Comparison of ENCODE assay signal across 32 cellular contexts in genomic region chr16:88475037-88475436, GRCh38.
"Had no signal": no experiment of that assay in that cellular context is flagged by ENCODE, and none has a peak within 500 bp of the region (broad histone marks: within the 10 kb centered on the region; RNA-seq: fewer than 3 reads in every experiment).

No MANE protein-coding gene starts in this region.

- ATAC-seq: activated CD8-positive, alpha-beta memory T cell treated with anti-CD3 and anti-CD28 coated beads, Interleukin-2, amount 10 ng/mL, durations not matched to agents 7 days and 5 days; activated naive CD8-positive, alpha-beta T cell treated with anti-CD3 and anti-CD28 coated beads, Interleukin-2, amount 50 U/mL, for 24 hours; Right ventricle myocardium inferior; SK-N-SH treated with all-trans-retinoic acid at 6 μM for 48 hours; T-cell had no signal

- H3K27me3 Mint-ChIP-seq: activated B cell treated with CpG ODN at 0.5 μM for 24 hours; activated CD4-positive, alpha-beta memory T cell treated with anti-CD3 and anti-CD28 coated beads, Interleukin-2, amount 10 ng/mL, durations not matched to agents 7 days and 5 days; activated CD8-positive, alpha-beta memory T cell treated with anti-CD3 and anti-CD28 coated beads, Interleukin-2, amount 10 ng/mL, durations not matched to agents 7 days and 5 days; activated naive CD8-positive, alpha-beta T cell; activated naive CD8-positive, alpha-beta T cell treated with anti-CD3 and anti-CD28 coated beads, Interleukin-2, amount 50 U/mL, for 24 hours; brain; T-cell had no signal

- H3K4me3 Mint-ChIP-seq: activated B cell treated with CpG ODN at 0.5 μM for 24 hours; activated CD4-positive, alpha-beta memory T cell treated with anti-CD3 and anti-CD28 coated beads, Interleukin-2, amount 10 ng/mL, durations not matched to agents 7 days and 5 days; activated CD8-positive, alpha-beta memory T cell treated with anti-CD3 and anti-CD28 coated beads, Interleukin-2, amount 10 ng/mL, durations not matched to agents 7 days and 5 days; activated naive CD4-positive, alpha-beta T cell treated with anti-CD3 and anti-CD28 coated beads, Interleukin-2, amount 10 ng/mL, durations not matched to agents 7 days and 5 days; activated naive CD8-positive, alpha-beta T cell; activated naive CD8-positive, alpha-beta T cell treated with anti-CD3 and anti-CD28 coated beads, Interleukin-2, amount 50 U/mL, for 24 hours; brain; T-cell had no signal

- H3K36me3 Mint-ChIP-seq: activated CD8-positive, alpha-beta memory T cell treated with anti-CD3 and anti-CD28 coated beads, Interleukin-2, amount 10 ng/mL, durations not matched to agents 7 days and 5 days; activated naive CD4-positive, alpha-beta T cell treated with anti-CD3 and anti-CD28 coated beads, Interleukin-2, amount 10 ng/mL, durations not matched to agents 7 days and 5 days; activated naive CD8-positive, alpha-beta T cell; brain; T-cell had no signal

- H3K27ac Mint-ChIP-seq: activated B cell treated with CpG ODN at 0.5 μM for 24 hours; activated CD4-positive, alpha-beta memory T cell treated with anti-CD3 and anti-CD28 coated beads, Interleukin-2, amount 10 ng/mL, durations not matched to agents 7 days and 5 days; activated CD8-positive, alpha-beta memory T cell treated with anti-CD3 and anti-CD28 coated beads, Interleukin-2, amount 10 ng/mL, durations not matched to agents 7 days and 5 days; activated naive CD4-positive, alpha-beta T cell treated with anti-CD3 and anti-CD28 coated beads, Interleukin-2, amount 10 ng/mL, durations not matched to agents 7 days and 5 days; activated naive CD8-positive, alpha-beta T cell treated with anti-CD3 and anti-CD28 coated beads, Interleukin-2, amount 50 U/mL, for 24 hours; T-cell had no signal

- H3K9me3 Mint-ChIP-seq: activated B cell treated with CpG ODN at 0.5 μM for 24 hours; activated CD4-positive, alpha-beta memory T cell treated with anti-CD3 and anti-CD28 coated beads, Interleukin-2, amount 10 ng/mL, durations not matched to agents 7 days and 5 days; activated naive CD4-positive, alpha-beta T cell treated with anti-CD3 and anti-CD28 coated beads, Interleukin-2, amount 10 ng/mL, durations not matched to agents 7 days and 5 days; activated naive CD8-positive, alpha-beta T cell treated with anti-CD3 and anti-CD28 coated beads, Interleukin-2, amount 50 U/mL, for 24 hours; brain; T-cell had no signal

- DNase-seq: activated B cell treated with CpG ODN at 0.5 μM for 24 hours; activated CD4-positive, alpha-beta memory T cell treated with anti-CD3 and anti-CD28 coated beads, Interleukin-2, amount 10 ng/mL, durations not matched to agents 7 days and 5 days; activated CD4-positive, alpha-beta T cell treated with anti-CD3 and anti-CD28 coated beads for 4 hours; activated CD4-positive, CD25-positive, alpha-beta regulatory T cell treated with anti-CD3 and anti-CD28 coated beads, Interleukin-2, amount 50 U/mL, for 72 hours; activated CD8-positive, alpha-beta memory T cell treated with anti-CD3 and anti-CD28 coated beads for 24 hours; activated CD8-positive, alpha-beta memory T cell treated with anti-CD3 and anti-CD28 coated beads, Interleukin-2, amount 10 ng/mL, durations not matched to agents 7 days and 5 days; activated CD8-positive, alpha-beta memory T cell treated with anti-CD3 and anti-CD28 coated beads, Interleukin-2, amount 50 U/mL, for 48 hours; activated effector memory CD4-positive, alpha-beta T cell treated with Interleukin-2 at 50 U/mL for 16 hours; activated naive CD4-positive, alpha-beta T cell treated with anti-CD3 and anti-CD28 coated beads, Interleukin-2, amount 10 ng/mL, durations not matched to agents 7 days and 5 days; activated naive CD8-positive, alpha-beta T cell treated with anti-CD3 and anti-CD28 coated beads, Interleukin-2, amount 50 U/mL, for 24 hours; activated T-cell treated with anti-CD3 and anti-CD28 coated beads, Interleukin-2, amount 50 U/mL, for 48 hours; anterior cingulate cortex; caudate nucleus; MM.1S; MV-4-11; NCI-H1092; NCI-H1436 treated with DMSO at 0.1 percent for 48 hours; NCI-H1694 treated with DMSO at 0.1 percent for 48 hours; NCI-H2029; NCI-H345; NCI-H526; NCI-H748 treated with DMSO at 0.1 percent for 48 hours; NK-92 treated with Interleukin-12 subunit alpha and Interleukin-12 subunit beta, amount 100 ng/mL, for 24 hours; PC-9; SIG-M5; T-cell; T-helper 2 cell; T-helper 9 cell had no signal
